Comparison of ENCODE assay signal across 2 cellular contexts in genomic region chr5:72525816-72526215, GRCh38.
TF ChIP-seq lines count a peak whose summit lies in the region.

No MANE protein-coding gene starts in this region.

TF ChIP-seq in GM23338, 12 proteins besides CTCF, POLR2A, EP300 and RAD21 (continued from another document):
- TF ChIP-seq, protein P1, sequence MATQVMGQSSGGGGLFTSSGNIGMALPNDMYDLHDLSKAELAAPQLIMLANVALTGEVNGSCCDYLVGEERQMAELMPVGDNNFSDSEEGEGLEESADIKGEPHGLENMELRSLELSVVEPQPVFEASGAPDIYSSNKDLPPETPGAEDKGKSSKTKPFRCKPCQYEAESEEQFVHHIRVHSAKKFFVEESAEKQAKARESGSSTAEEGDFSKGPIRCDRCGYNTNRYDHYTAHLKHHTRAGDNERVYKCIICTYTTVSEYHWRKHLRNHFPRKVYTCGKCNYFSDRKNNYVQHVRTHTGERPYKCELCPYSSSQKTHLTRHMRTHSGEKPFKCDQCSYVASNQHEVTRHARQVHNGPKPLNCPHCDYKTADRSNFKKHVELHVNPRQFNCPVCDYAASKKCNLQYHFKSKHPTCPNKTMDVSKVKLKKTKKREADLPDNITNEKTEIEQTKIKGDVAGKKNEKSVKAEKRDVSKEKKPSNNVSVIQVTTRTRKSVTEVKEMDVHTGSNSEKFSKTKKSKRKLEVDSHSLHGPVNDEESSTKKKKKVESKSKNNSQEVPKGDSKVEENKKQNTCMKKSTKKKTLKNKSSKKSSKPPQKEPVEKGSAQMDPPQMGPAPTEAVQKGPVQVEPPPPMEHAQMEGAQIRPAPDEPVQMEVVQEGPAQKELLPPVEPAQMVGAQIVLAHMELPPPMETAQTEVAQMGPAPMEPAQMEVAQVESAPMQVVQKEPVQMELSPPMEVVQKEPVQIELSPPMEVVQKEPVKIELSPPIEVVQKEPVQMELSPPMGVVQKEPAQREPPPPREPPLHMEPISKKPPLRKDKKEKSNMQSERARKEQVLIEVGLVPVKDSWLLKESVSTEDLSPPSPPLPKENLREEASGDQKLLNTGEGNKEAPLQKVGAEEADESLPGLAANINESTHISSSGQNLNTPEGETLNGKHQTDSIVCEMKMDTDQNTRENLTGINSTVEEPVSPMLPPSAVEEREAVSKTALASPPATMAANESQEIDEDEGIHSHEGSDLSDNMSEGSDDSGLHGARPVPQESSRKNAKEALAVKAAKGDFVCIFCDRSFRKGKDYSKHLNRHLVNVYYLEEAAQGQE (IDR thresholded peaks at IDR 0.05; ENCODE audit: unreplicated experiment) = no peak
- TF ChIP-seq EZH2 (IDR thresholded peaks at IDR 0.05; ENCODE audit: low read depth, unreplicated experiment) (no peak), EZH2phosphoT487 (IDR thresholded peaks at IDR 0.05; ENCODE audit: unreplicated experiment) (no peak), NANOG (IDR thresholded peaks at IDR 0.05; ENCODE audit: borderline replicate concordance) (no peak), POLR2AphosphoS5 (IDR thresholded peaks at IDR 0.05; ENCODE audit: low read depth) (no peak), CREB1 (CRISPR knock-in tag; IDR thresholded peaks at IDR 0.05; ENCODE audit: low read depth) (no peak), ZNF462 (CRISPR knock-in tag; IDR thresholded peaks at IDR 0.05) (no peak)
- TF ChIP-seq, protein P2, sequence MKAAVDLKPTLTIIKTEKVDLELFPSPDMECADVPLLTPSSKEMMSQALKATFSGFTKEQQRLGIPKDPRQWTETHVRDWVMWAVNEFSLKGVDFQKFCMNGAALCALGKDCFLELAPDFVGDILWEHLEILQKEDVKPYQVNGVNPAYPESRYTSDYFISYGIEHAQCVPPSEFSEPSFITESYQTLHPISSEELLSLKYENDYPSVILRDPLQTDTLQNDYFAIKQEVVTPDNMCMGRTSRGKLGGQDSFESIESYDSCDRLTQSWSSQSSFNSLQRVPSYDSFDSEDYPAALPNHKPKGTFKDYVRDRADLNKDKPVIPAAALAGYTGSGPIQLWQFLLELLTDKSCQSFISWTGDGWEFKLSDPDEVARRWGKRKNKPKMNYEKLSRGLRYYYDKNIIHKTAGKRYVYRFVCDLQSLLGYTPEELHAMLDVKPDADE (IDR thresholded peaks at IDR 0.05) = no peak

TF ChIP-seq in WTC11, 78 proteins besides CTCF, POLR2A, EP300 and RAD21 (continued from another document):
- TF ChIP-seq MXD4 (CRISPR knock-in tag; IDR thresholded peaks at IDR 0.05; ENCODE audit: borderline replicate concordance) = no peak
- no peak for TF ChIP-seq NR3C1 (CRISPR knock-in tag; conservative IDR thresholded peaks at IDR 0.05; ENCODE audit: low read depth)
- TF ChIP-seq NR1H2 (CRISPR knock-in tag; IDR thresholded peaks at IDR 0.05) = no peak
- TF ChIP-seq, protein P3, sequence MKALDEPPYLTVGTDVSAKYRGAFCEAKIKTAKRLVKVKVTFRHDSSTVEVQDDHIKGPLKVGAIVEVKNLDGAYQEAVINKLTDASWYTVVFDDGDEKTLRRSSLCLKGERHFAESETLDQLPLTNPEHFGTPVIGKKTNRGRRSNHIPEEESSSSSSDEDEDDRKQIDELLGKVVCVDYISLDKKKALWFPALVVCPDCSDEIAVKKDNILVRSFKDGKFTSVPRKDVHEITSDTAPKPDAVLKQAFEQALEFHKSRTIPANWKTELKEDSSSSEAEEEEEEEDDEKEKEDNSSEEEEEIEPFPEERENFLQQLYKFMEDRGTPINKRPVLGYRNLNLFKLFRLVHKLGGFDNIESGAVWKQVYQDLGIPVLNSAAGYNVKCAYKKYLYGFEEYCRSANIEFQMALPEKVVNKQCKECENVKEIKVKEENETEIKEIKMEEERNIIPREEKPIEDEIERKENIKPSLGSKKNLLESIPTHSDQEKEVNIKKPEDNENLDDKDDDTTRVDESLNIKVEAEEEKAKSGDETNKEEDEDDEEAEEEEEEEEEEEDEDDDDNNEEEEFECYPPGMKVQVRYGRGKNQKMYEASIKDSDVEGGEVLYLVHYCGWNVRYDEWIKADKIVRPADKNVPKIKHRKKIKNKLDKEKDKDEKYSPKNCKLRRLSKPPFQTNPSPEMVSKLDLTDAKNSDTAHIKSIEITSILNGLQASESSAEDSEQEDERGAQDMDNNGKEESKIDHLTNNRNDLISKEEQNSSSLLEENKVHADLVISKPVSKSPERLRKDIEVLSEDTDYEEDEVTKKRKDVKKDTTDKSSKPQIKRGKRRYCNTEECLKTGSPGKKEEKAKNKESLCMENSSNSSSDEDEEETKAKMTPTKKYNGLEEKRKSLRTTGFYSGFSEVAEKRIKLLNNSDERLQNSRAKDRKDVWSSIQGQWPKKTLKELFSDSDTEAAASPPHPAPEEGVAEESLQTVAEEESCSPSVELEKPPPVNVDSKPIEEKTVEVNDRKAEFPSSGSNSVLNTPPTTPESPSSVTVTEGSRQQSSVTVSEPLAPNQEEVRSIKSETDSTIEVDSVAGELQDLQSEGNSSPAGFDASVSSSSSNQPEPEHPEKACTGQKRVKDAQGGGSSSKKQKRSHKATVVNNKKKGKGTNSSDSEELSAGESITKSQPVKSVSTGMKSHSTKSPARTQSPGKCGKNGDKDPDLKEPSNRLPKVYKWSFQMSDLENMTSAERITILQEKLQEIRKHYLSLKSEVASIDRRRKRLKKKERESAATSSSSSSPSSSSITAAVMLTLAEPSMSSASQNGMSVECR (CRISPR knock-in tag; IDR thresholded peaks at IDR 0.05; ENCODE audit: borderline replicate concordance) = no peak
- TF ChIP-seq ZNF121 (CRISPR knock-in tag; IDR thresholded peaks at IDR 0.05) = no peak
